In genomic region chr14:92513204-92513965, GRCh38 we compare ENCODE assay signal across 8 cellular contexts. TPM values are rescaled to one million over a fixed set of nuclear protein-coding genes. Genes with fewer than 3 reads are reported as not detected.
DNase-seq lines count a peak whose midpoint lies in the region; ATAC-seq and TF ChIP-seq lines count a peak whose summit lies in the region.

A gene with protein sequence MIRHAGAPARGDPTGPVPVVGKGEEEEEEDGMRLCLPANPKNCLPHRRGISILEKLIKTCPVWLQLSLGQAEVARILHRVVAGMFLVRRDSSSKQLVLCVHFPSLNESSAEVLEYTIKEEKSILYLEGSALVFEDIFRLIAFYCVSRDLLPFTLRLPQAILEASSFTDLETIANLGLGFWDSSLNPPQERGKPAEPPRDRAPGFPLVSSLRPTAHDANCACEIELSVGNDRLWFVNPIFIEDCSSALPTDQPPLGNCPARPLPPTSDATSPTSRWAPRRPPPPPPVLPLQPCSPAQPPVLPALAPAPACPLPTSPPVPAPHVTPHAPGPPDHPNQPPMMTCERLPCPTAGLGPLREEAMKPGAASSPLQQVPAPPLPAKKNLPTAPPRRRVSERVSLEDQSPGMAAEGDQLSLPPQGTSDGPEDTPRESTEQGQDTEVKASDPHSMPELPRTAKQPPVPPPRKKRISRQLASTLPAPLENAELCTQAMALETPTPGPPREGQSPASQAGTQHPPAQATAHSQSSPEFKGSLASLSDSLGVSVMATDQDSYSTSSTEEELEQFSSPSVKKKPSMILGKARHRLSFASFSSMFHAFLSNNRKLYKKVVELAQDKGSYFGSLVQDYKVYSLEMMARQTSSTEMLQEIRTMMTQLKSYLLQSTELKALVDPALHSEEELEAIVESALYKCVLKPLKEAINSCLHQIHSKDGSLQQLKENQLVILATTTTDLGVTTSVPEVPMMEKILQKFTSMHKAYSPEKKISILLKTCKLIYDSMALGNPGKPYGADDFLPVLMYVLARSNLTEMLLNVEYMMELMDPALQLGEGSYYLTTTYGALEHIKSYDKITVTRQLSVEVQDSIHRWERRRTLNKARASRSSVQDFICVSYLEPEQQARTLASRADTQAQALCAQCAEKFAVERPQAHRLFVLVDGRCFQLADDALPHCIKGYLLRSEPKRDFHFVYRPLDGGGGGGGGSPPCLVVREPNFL (plus strand): TSS chr14:92513781. CDS start chr14:92513933, 152 bp downstream.

- H3K4me3 Mint-ChIP-seq in activated T-cell treated with anti-CD3 and anti-CD28 coated beads, Interleukin-2, amount 50 U/mL, for 24 hours: peak within 1 kb of the TSS; percentile 83
- peak within 1 kb of the TSS; percentile 48 to 86 (median 76) for H3K4me3 Mint-ChIP-seq in naive thymus-derived CD4-positive, alpha-beta T cell

- ATAC-seq in GM21825 (IDR thresholded peaks at IDR 0.05; ENCODE audit: unreplicated experiment): peak; percentile 62
- peak; percentile 71 for ATAC-seq in naive thymus-derived CD4-positive, alpha-beta T cell
- peak; percentile 80 for ATAC-seq in upper lobe of right lung

- CTCF ChIA-PET in naive thymus-derived CD4-positive, alpha-beta T cell (lab: Charles Lee): interaction anchor here (0.7 to 0.8 kb wide), 2 partner anchors 10 to 100 kb away, joined by 3 read pairs; no protein-coding TSS in a partner anchor

- H3K9me3 Mint-ChIP-seq in activated T-cell treated with anti-CD3 and anti-CD28 coated beads, Interleukin-2, amount 50 U/mL, for 24 hours: no peaks in the 10 kb centered on the region
- no peaks in the 10 kb centered on the region for H3K9me3 Mint-ChIP-seq in naive thymus-derived CD4-positive, alpha-beta T cell

- H3K4me1 ChIP-seq in fibroblast of lung (ENCODE audit: control insufficient read depth, extremely low read depth, insufficient read depth, low read length) (peaks cover 11% of the 10 kb centered on the region), upper lobe of right lung (peaks cover 36% of the 10 kb centered on the region), SJCRH30 (no peaks in the 10 kb centered on the region)
- peaks cover 25 to 44% of the 10 kb centered on the region in 2 donors for H3K4me1 ChIP-seq in naive thymus-derived CD4-positive, alpha-beta T cell (ENCODE audit: control insufficient read depth in 2 of 2, insufficient read depth in 2 of 2, low read length in 2 of 2)

- no peaks in the 10 kb centered on the region for H3K36me3 Mint-ChIP-seq in activated T-cell treated with anti-CD3 and anti-CD28 coated beads, Interleukin-2, amount 50 U/mL, for 24 hours (ENCODE audit: low read depth)
- peaks cover 0 to 2% (median 0%) of the 10 kb centered on the region in 5 donors for H3K36me3 Mint-ChIP-seq in naive thymus-derived CD4-positive, alpha-beta T cell

- H3K27me3 ChIP-seq in fibroblast of lung (ENCODE audit: control insufficient read depth, insufficient read depth, low read length) (no peaks in the 10 kb centered on the region), upper lobe of right lung (no peaks in the 10 kb centered on the region), SJCRH30 (no peaks in the 10 kb centered on the region)
- H3K27me3 ChIP-seq in naive thymus-derived CD4-positive, alpha-beta T cell (ENCODE audit: control insufficient read depth in 2 of 2, insufficient read depth in 2 of 2, low read length in 2 of 2): no peaks in the 10 kb centered on the region

- POLR2A ChIA-PET in naive thymus-derived CD4-positive, alpha-beta T cell (lab: Charles Lee): no interaction called here

- H3K9ac ChIP-seq in fibroblast of lung (ENCODE audit: insufficient read depth, low read length): peak within 1 kb of the TSS; percentile 95

- H3K27ac Mint-ChIP-seq in activated T-cell treated with anti-CD3 and anti-CD28 coated beads, Interleukin-2, amount 50 U/mL, for 24 hours: peak within 1 kb of the TSS; percentile 87
- H3K27ac Mint-ChIP-seq in naive thymus-derived CD4-positive, alpha-beta T cell: peak within 1 kb of the TSS in 8 of 9 donors; percentile 14 to 71 (median 56)

- H3K27ac ChIP-seq in fibroblast of lung (ENCODE audit: insufficient read depth, low read length) (peak within 1 kb of the TSS; percentile 83), upper lobe of right lung (peak within 1 kb of the TSS; percentile 94), SJCRH30 (no peak within 1 kb of the TSS)
- H3K27ac ChIP-seq in naive thymus-derived CD4-positive, alpha-beta T cell (ENCODE audit: low read depth, low read length): peak within 1 kb of the TSS; percentile 67

- H3K27me3 Mint-ChIP-seq in activated T-cell treated with anti-CD3 and anti-CD28 coated beads, Interleukin-2, amount 50 U/mL, for 24 hours: no peaks in the 10 kb centered on the region
- peaks cover 0 to 62% (median 0%) of the 10 kb centered on the region in 5 donors for H3K27me3 Mint-ChIP-seq in naive thymus-derived CD4-positive, alpha-beta T cell

- H3K9me3 ChIP-seq in fibroblast of lung (ENCODE audit: control insufficient read depth, insufficient read depth, low read depth, low read length): no peaks in the 10 kb centered on the region
- H3K9me3 ChIP-seq in naive thymus-derived CD4-positive, alpha-beta T cell (ENCODE audit: control insufficient read depth in 2 of 3, low read length in 3 of 3): no peaks in the 10 kb centered on the region
- no peaks in the 10 kb centered on the region for H3K9me3 ChIP-seq in upper lobe of right lung
- no peaks in the 10 kb centered on the region for H3K9me3 ChIP-seq in SJCRH30 (replicated peaks)

- peak within 1 kb of the TSS; percentile 97 for H3K4me2 ChIP-seq in fibroblast of lung (ENCODE audit: extremely low read depth, insufficient read depth, low read length)

- H2AFZ ChIP-seq in fibroblast of lung (ENCODE audit: low read length): peak within 1 kb of the TSS; percentile 72

- no peaks in the 10 kb centered on the region for H4K20me1 ChIP-seq in fibroblast of lung (ENCODE audit: control insufficient read depth, extremely low read depth, insufficient read depth, low read length)

- H3K36me3 ChIP-seq in fibroblast of lung (ENCODE audit: control insufficient read depth, insufficient read depth, low read length): no peaks in the 10 kb centered on the region
- H3K36me3 ChIP-seq in naive thymus-derived CD4-positive, alpha-beta T cell (ENCODE audit: control insufficient read depth in 2 of 3, insufficient read depth in 3 of 3, low read length in 3 of 3): no peaks in the 10 kb centered on the region
- H3K36me3 ChIP-seq in upper lobe of right lung: no peaks in the 10 kb centered on the region
- no peaks in the 10 kb centered on the region for H3K36me3 ChIP-seq in SJCRH30

- TF ChIP-seq CTCF in fibroblast of lung (conservative IDR thresholded peaks at IDR 0.05 in 1 of 2, IDR thresholded peaks at IDR 0.05 in 1 of 2; ENCODE audit: low read depth in 1 of 2, low read length in 2 of 2) (no peak), upper lobe of right lung (IDR thresholded peaks at IDR 0.05) (no peak)

- DNase-seq in GDM1 (lab: John Stamatoyannopoulos, UW) (peak; percentile 58), M059J (ENCODE audit: low read depth) (peak; percentile 67), fibroblast of lung (ENCODE audit: low read depth in 2 of 2) (peak; percentile 62 to 68), upper lobe of right lung (peak; percentile 86), SJCRH30 (no peak)
- peak; percentile 72 for DNase-seq in activated T-cell treated with anti-CD3 and anti-CD28 coated beads, Interleukin-2, amount 50 U/mL, for 24 hours
- DNase-seq in naive thymus-derived CD4-positive, alpha-beta T cell: peak in 8 of 9 donors; percentile 17 to 43 (median 38)

- H3K4me3 ChIP-seq in fibroblast of lung (replicated peaks in 1 of 4; ENCODE audit: control extremely low read depth in 1 of 4, insufficient read depth in 1 of 4, low read depth in 3 of 4, low read length in 4 of 4) (peak within 1 kb of the TSS; percentile 60 to 88 (median 82)), upper lobe of right lung (peak within 1 kb of the TSS; percentile 81), SJCRH30 (no peak within 1 kb of the TSS)
- peak within 1 kb of the TSS; percentile 76 for H3K4me3 ChIP-seq in naive thymus-derived CD4-positive, alpha-beta T cell (ENCODE audit: low read length)

- peaks cover 41% of the 10 kb centered on the region for H3K79me2 ChIP-seq in fibroblast of lung (ENCODE audit: control insufficient read depth, insufficient read depth, low read length)

- intact Hi-C loops in naive thymus-derived CD4-positive, alpha-beta T cell (cut with micrococcal nuclease): loop anchor here (1.0 to 5.0 kb wide), 4 partner anchors 34 to 169 kb away; no protein-coding TSS in a partner anchor
- intact Hi-C loops in upper lobe of right lung (cut with DNase I): no loop called here

- H3K4me1 Mint-ChIP-seq in activated T-cell treated with anti-CD3 and anti-CD28 coated beads, Interleukin-2, amount 50 U/mL, for 24 hours (ENCODE audit: low read depth): peaks cover 40% of the 10 kb centered on the region
- peaks cover 21 to 48% (median 34%) of the 10 kb centered on the region in 7 donors for H3K4me1 Mint-ChIP-seq in naive thymus-derived CD4-positive, alpha-beta T cell

RNA-seq across cellular contexts. Expression of the gene that starts here (rescaled TPM):
- 0.44 and 1.1 TPM in 2 replicates for total RNA-seq in M059J (2014; rRNA removed; shearing (Covaris generic))
- total RNA-seq in fibroblast of lung (5.4 and 8.9 TPM in 2 replicates), upper lobe of right lung (56.0 TPM)
- 9.2 and 10.2 TPM in 2 replicates for polyA plus RNA-seq in fibroblast of lung
- polyA plus RNA-seq in fibroblast of lung (2012): 22.7 and 24.7 TPM in 2 replicates
- 32.9 and 48.0 TPM in 2 replicates for polyA minus RNA-seq in fibroblast of lung (ENCODE audit: low replicate concordance)
- total RNA-seq in naive thymus-derived CD4-positive, alpha-beta T cell: 100 to 1,000 TPM in 4 of 5 experiments, 10 to 100 TPM in 1; 45.4 to 182 (median 132) TPM
- 10 to 100 TPM; 27.2 to 51.2 TPM for polyA plus RNA-seq in naive thymus-derived CD4-positive, alpha-beta T cell
- total RNA-seq in SJCRH30 (2014; rRNA removed; shearing (Covaris generic)): not detected in 2 replicates

Comparison
In these comparisons a context has a peak if more than half of its experiments do, and no peak if none do; other contexts are left out.
1. DNase-seq: peak in GDM1 (single experiment), M059J (single experiment), activated T-cell treated with anti-CD3 and anti-CD28 coated beads, Interleukin-2, amount 50 U/mL, for 24 hours (single experiment), fibroblast of lung (2 of 2), naive thymus-derived CD4-positive, alpha-beta T cell (8 of 9) and upper lobe of right lung (single experiment); none in SJCRH30 (0 of 2).
2. Peak in every context shown above with its lines, with median percentiles within 50 percentile points of each other: ATAC-seq.